ENCODE assay signal across 8 cellular contexts in genomic region chr7:55065079-55065478, GRCh38. TPM values are rescaled to one million over a fixed set of nuclear protein-coding genes. Genes with fewer than 3 reads are reported as not detected.
DNase-seq lines count a peak whose midpoint lies in the region; ATAC-seq and TF ChIP-seq lines count a peak whose summit lies in the region.

No MANE protein-coding gene starts in this region.

- no peak overlapping the region for H2AK5ac ChIP-seq in neuronal stem cell (ENCODE audit: low read depth, low read length)

- no peak overlapping the region for H3K4me2 ChIP-seq in neuronal stem cell (ENCODE audit: insufficient read depth, low read length, poor library complexity, severe bottlenecking)

- no CpG with 5 or more reads among the region's 4 CpGs for WGBS in neuronal stem cell (ENCODE audit: extremely low coverage in 2 of 2, insufficient read length in 2 of 2, insufficient replicate concordance in 1 of 2), 2 donors

- H3K4me3 ChIP-seq in coronary artery: no peak overlapping the region
- H3K4me3 ChIP-seq in neuronal stem cell (ENCODE audit: low read length in 2 of 2): no peak overlapping the region

- no peak overlapping the region for H2BK5ac ChIP-seq in neuronal stem cell (ENCODE audit: low read length)

- no peak overlapping the region for H2BK12ac ChIP-seq in neuronal stem cell (ENCODE audit: low read length)

- H3K27me3 ChIP-seq in neuronal stem cell (ENCODE audit: control insufficient read depth in 3 of 3, insufficient read depth in 3 of 3, low read depth in 1 of 3, low read length in 3 of 3): no peaks in the 10 kb centered on the region

- no peak overlapping the region for H2BK120ac ChIP-seq in neuronal stem cell (ENCODE audit: low read depth, low read length)

- H4K91ac ChIP-seq in neuronal stem cell (ENCODE audit: low read depth, low read length, poor library complexity): no peak overlapping the region

- peaks cover 0 to 2% of the 10 kb centered on the region in 2 donors for H3K9me3 ChIP-seq in neuronal stem cell (replicated peaks in 1 of 2; ENCODE audit: control insufficient read depth in 2 of 2, insufficient read depth in 1 of 2, low read depth in 1 of 2, low read length in 2 of 2)

- peak; percentile 89 for DNase-seq in HT-29 (ENCODE audit: low spot score)
- DNase-seq in coronary artery (ENCODE audit: low spot score): no peak
- no peak for DNase-seq in neuronal stem cell (ENCODE audit: low spot score)
- no peak for DNase-seq in NCI-H2107 treated with DMSO at 0.1 percent for 48 hours (lab: John Stamatoyannopoulos, UW; ENCODE audit: unreplicated experiment)
- no peak for DNase-seq in T-helper 2 cell
- no peak for DNase-seq in NCI-H345 (lab: John Stamatoyannopoulos, UW)
- no peak for DNase-seq in NCI-H2227 (lab: John Stamatoyannopoulos, UW; ENCODE audit: unreplicated experiment)

- H3K23ac ChIP-seq in neuronal stem cell (ENCODE audit: low read depth, low read length, poor library complexity): no peak overlapping the region

- H2AFZ ChIP-seq in neuronal stem cell (ENCODE audit: low read length): peak overlapping the region; percentile 12

- H3K36me3 ChIP-seq in neuronal stem cell (replicated peaks in 1 of 2; ENCODE audit: control insufficient read depth in 2 of 2, insufficient read depth in 2 of 2, low read length in 2 of 2): peaks cover 0 to 3% of the 10 kb centered on the region in 2 donors

- H3K14ac ChIP-seq in neuronal stem cell (ENCODE audit: low read length): no peak overlapping the region

- no peak overlapping the region for H3K4ac ChIP-seq in neuronal stem cell (ENCODE audit: low read length)

- H3K9ac ChIP-seq in neuronal stem cell (ENCODE audit: low read depth, low read length, poor library complexity): no peak overlapping the region

- peak overlapping the region; percentile 51 to 86 for H3K27ac ChIP-seq in coronary artery
- H3K27ac ChIP-seq in neuronal stem cell (replicated peaks; ENCODE audit: low read length): peak overlapping the region; percentile 5

- no peak overlapping the region for H3K18ac ChIP-seq in neuronal stem cell (ENCODE audit: low read length)

- H3K79me1 ChIP-seq in neuronal stem cell (ENCODE audit: low read depth, low read length): peaks cover 3% of the 10 kb centered on the region

- TF ChIP-seq CTCF in coronary artery (IDR thresholded peaks at IDR 0.05): no peak

- peaks cover 34 to 38% of the 10 kb centered on the region in 2 donors for H3K4me1 ChIP-seq in neuronal stem cell (ENCODE audit: control insufficient read depth in 2 of 2, insufficient read depth in 1 of 2, low read depth in 1 of 2, low read length in 2 of 2)

- H4K8ac ChIP-seq in neuronal stem cell (ENCODE audit: low read depth, low read length): no peak overlapping the region

- ATAC-seq in GM18870 (IDR thresholded peaks at IDR 0.05; ENCODE audit: unreplicated experiment): peak; percentile 70

- H2BK15ac ChIP-seq in neuronal stem cell (ENCODE audit: low read length): no peak overlapping the region

RNA-seq across cellular contexts. Expression of gene EGFR, which starts 46.3 kb away (rescaled TPM):
- total RNA-seq in HT-29 (2014; rRNA removed; shearing (Covaris generic)): 28.1 and 30.4 TPM in 2 replicates
- polyA plus RNA-seq in neuronal stem cell (2013, experiment 1 of 2): 3.2 TPM
- 3.1 TPM for polyA plus RNA-seq in neuronal stem cell (2013, experiment 2 of 2)
